7 cellular contexts compared by ENCODE assay signal in genomic region chr15:88477885-88478284, GRCh38.
"Had no signal": no experiment of that assay in that cellular context is flagged by ENCODE, and none has a peak within 500 bp of the region (broad histone marks: within the 10 kb centered on the region; RNA-seq: fewer than 3 reads in every experiment).

No MANE protein-coding gene starts in this region.

- DNase-seq: GM23248, GOT3, H7, HFFc6 had no signal

- ATAC-seq: HCT116 had no signal

- H3K9me3 ChIP-seq: HAP-1 had no signal

- H3K27ac ChIP-seq: GM23248, HL-60 had no signal

- H3K4me1 ChIP-seq: HAP-1 had no signal

- H3K9ac ChIP-seq: GM23248 had no signal

- H3K4me3 ChIP-seq: GM23248, HAP-1 had no signal

- H2AFZ ChIP-seq: GM23248 had no signal
